ENCODE assay signal across 8 cellular contexts in the genomic region with DNA sequence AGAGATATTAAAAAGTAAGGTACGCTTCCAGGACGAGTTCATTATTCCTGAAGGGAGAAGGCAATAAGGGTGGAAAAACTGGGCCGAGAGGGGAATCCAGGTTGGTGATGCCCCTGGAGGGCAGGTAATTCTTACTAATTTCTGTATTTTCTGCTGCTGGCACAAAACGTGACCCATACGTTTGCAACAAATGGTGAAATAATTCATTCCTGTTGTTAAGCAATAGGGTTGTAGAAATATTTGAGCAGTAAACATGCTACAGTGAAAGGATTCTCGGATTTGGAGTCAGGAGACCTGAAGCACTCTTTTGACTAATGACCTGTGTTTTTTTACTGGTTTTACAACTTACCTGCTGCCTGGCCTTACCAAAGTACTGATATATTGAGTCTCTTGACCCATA. TPM values are rescaled to one million over a fixed set of nuclear protein-coding genes. Genes with fewer than 3 reads are reported as not detected.
DNase-seq lines count a peak whose midpoint lies in the region; ATAC-seq and TF ChIP-seq lines count a peak whose summit lies in the region.

No MANE protein-coding gene starts in this region.

- no peak for ATAC-seq in naive thymus-derived CD8-positive, alpha-beta T cell
- no peak for ATAC-seq in HG02798 (IDR thresholded peaks at IDR 0.05; ENCODE audit: poor library complexity, unreplicated experiment)
- ATAC-seq in GM21526 (IDR thresholded peaks at IDR 0.05; ENCODE audit: low FRiP score, unreplicated experiment), result no peak

- peak overlapping the region; percentile 56 for H3K4me3 ChIP-seq in AG09309 (ENCODE audit: control insufficient read depth, low read depth, low read length)
- H3K4me3 ChIP-seq in LNCaP clone FGC (ENCODE audit: low read depth, low read length), result peak overlapping the region; percentile 86
- H3K4me3 ChIP-seq in dorsolateral prefrontal cortex, result peak overlapping the region; percentile 63 to 100 (median 92)

- peak overlapping the region; percentile 93 to 100 (median 100) for H3K4me3 Mint-ChIP-seq in naive thymus-derived CD8-positive, alpha-beta T cell

- H3K4me1 Mint-ChIP-seq in naive thymus-derived CD8-positive, alpha-beta T cell, result peaks cover 28 to 51% (median 49%) of the 10 kb centered on the region in 4 donors

- no peak for TF ChIP-seq CTCF in AG09309 (IDR thresholded peaks at IDR 0.05; ENCODE audit: control insufficient read depth, insufficient read depth, low read depth, low read length, missing control alignments)
- TF ChIP-seq CTCF in LNCaP clone FGC (IDR thresholded peaks at IDR 0.05; ENCODE audit: control insufficient read depth, extremely low read depth, insufficient read depth), result no peak
- no peak for TF ChIP-seq CTCF in dorsolateral prefrontal cortex (IDR thresholded peaks at IDR 0.05 in 54 of 56, conservative IDR thresholded peaks at IDR 0.05 in 2 of 56; ENCODE audit: low read depth in 1 of 56, partially characterized antibody in 56 of 56)

- POLR2A ChIA-PET in naive thymus-derived CD8-positive, alpha-beta T cell (lab: Charles Lee), result interaction anchor here (1.7 to 2.7 kb wide), 3 partner anchors 35 to 292 kb away, joined by 5 to 33 read pairs (median 20); a partner anchor contains a TSS

- no peaks in the 10 kb centered on the region for H3K27me3 Mint-ChIP-seq in naive thymus-derived CD8-positive, alpha-beta T cell

- H3K36me3 Mint-ChIP-seq in naive thymus-derived CD8-positive, alpha-beta T cell, result peaks cover 11 to 36% (median 14%) of the 10 kb centered on the region in 3 donors

- no peaks in the 10 kb centered on the region for H3K27me3 ChIP-seq in dorsolateral prefrontal cortex

- peak overlapping the region; percentile 94 to 100 (median 100) for H3K27ac Mint-ChIP-seq in naive thymus-derived CD8-positive, alpha-beta T cell

- intact Hi-C loops in dorsolateral prefrontal cortex (cut with DNase I), result loop anchor here (2.0 to 10.0 kb wide), 5 partner anchors 34 to 288 kb away; a partner anchor contains a TSS

- no peaks in the 10 kb centered on the region for H3K9me3 Mint-ChIP-seq in naive thymus-derived CD8-positive, alpha-beta T cell

- no peak for DNase-seq in AG09309 (ENCODE audit: low read depth)
- no peak for DNase-seq in LNCaP clone FGC (ENCODE audit: low read depth)
- DNase-seq in dorsolateral prefrontal cortex, result no peak
- no peak for DNase-seq in naive thymus-derived CD8-positive, alpha-beta T cell
- no peak for DNase-seq in OCI-M1 (lab: John Stamatoyannopoulos, UW)
- DNase-seq in dermis blood vessel endothelial cell, result no peak

- peak overlapping the region in 56 of 59 donors; percentile 9 to 95 (median 84) for H3K27ac ChIP-seq in dorsolateral prefrontal cortex

RNA-seq across cellular contexts. Expression of a gene that starts 0.7 kb away (rescaled TPM):
- 10 to 100 TPM in 119 of 120 experiments, 1 to 10 TPM in 1; 9.9 to 46.5 (median 32.4) TPM for total RNA-seq in dorsolateral prefrontal cortex
- 1 to 10 TPM; 8.1 to 8.3 TPM for total RNA-seq in naive thymus-derived CD8-positive, alpha-beta T cell
- polyA plus RNA-seq in naive thymus-derived CD8-positive, alpha-beta T cell, result 1 to 10 TPM; 3.4 to 6.5 (median 5.5) TPM
- total RNA-seq in dermis blood vessel endothelial cell, result 2.3 and 3.9 TPM in 2 replicates

RNA-seq across cellular contexts. Expression of a gene that starts 35.9 kb away (rescaled TPM):
- total RNA-seq in dorsolateral prefrontal cortex (10 to 100 TPM; 43.4 to 84.8 (median 60.0) TPM), dermis blood vessel endothelial cell (43.7 and 44.4 TPM in 2 replicates)
- 100 to 1,000 TPM; 199 TPM for total RNA-seq in naive thymus-derived CD8-positive, alpha-beta T cell
- 10 to 100 TPM; 22.5 to 33.6 (median 28.1) TPM for polyA plus RNA-seq in naive thymus-derived CD8-positive, alpha-beta T cell
